In the genomic region with DNA sequence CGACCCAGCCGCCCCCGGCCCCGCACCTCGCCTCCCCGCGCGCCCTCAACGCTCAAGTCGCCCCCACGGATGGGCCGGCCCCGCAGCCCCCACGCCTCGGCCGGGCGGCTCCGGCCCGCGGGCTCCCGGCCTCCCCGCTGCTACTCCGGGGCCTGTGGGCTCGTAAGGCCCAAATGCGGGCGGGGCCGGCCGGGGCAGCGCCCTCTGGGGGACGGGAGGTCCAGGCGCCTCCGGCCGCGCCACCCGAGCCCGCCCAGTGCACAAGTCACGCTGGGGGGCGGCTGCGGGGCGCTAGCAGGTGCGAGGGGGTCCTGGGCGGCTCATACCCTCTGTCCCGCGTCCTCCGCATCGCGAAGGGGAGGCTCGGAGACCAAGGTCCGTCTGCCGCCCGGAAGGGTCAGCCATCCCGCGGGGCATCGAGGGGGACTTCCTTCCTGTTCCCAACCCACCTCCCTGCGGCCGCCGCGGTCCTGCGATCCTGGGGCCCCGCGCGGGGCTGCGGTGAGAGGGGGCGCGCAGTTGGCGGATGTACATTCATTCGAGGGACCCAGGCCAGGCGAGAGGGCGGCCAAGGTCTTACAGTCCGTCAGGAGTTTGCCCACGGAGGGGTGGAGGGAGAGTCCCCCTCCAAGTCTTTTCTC, we compare ENCODE assay signal across 8 cellular contexts. TPM values are rescaled to one million over a fixed set of nuclear protein-coding genes. Genes with fewer than 3 reads are reported as not detected.
A peak's percentile ranks its signal among the peaks of the same experiment; 100 is the strongest.
DNase-seq lines count a peak whose midpoint lies in the region; ATAC-seq and TF ChIP-seq lines count a peak whose summit lies in the region.

A gene with protein sequence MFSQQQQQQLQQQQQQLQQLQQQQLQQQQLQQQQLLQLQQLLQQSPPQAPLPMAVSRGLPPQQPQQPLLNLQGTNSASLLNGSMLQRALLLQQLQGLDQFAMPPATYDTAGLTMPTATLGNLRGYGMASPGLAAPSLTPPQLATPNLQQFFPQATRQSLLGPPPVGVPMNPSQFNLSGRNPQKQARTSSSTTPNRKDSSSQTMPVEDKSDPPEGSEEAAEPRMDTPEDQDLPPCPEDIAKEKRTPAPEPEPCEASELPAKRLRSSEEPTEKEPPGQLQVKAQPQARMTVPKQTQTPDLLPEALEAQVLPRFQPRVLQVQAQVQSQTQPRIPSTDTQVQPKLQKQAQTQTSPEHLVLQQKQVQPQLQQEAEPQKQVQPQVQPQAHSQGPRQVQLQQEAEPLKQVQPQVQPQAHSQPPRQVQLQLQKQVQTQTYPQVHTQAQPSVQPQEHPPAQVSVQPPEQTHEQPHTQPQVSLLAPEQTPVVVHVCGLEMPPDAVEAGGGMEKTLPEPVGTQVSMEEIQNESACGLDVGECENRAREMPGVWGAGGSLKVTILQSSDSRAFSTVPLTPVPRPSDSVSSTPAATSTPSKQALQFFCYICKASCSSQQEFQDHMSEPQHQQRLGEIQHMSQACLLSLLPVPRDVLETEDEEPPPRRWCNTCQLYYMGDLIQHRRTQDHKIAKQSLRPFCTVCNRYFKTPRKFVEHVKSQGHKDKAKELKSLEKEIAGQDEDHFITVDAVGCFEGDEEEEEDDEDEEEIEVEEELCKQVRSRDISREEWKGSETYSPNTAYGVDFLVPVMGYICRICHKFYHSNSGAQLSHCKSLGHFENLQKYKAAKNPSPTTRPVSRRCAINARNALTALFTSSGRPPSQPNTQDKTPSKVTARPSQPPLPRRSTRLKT (minus strand): TSS at position 167 of the 641 bp plus-strand sequence. CDS start 715 bp downstream, outside the sequence.

- peak; percentile 75 for ATAC-seq in GM21717 (IDR thresholded peaks at IDR 0.05; ENCODE audit: unreplicated experiment)

- peak within 1 kb of the TSS; percentile 37 to 93 (median 64) for H3K4me3 ChIP-seq in adrenal gland
- H3K4me3 ChIP-seq in left ventricle myocardium inferior = peak within 1 kb of the TSS; percentile 80
- H3K4me3 ChIP-seq in vagina = peak within 1 kb of the TSS; percentile 80 to 82

- H3K9me3 ChIP-seq in adrenal gland (replicated peaks in 1 of 3) (no peaks in the 10 kb centered on the region), left ventricle myocardium inferior (replicated peaks) (no peaks in the 10 kb centered on the region), vagina (no peaks in the 10 kb centered on the region)

- peak; percentile 93 for TF ChIP-seq CTCF in LNCAP (IDR thresholded peaks at IDR 0.05)
- peak; percentile 21 to 82 (median 64) for TF ChIP-seq CTCF in adrenal gland (IDR thresholded peaks at IDR 0.05)
- TF ChIP-seq CTCF in left ventricle myocardium inferior (IDR thresholded peaks at IDR 0.05; ENCODE audit: borderline replicate concordance) = peak; percentile 92
- TF ChIP-seq CTCF in vagina (IDR thresholded peaks at IDR 0.05) = peak; percentile 43 to 73 (median 62)

- DNase-seq in EH (ENCODE audit: low read depth) (peak; percentile 77), T-helper 1 cell (peak; percentile 46 to 78 (median 58)), adrenal gland (peak; percentile 75 to 84 (median 80)), left ventricle myocardium inferior (peak; percentile 83), putamen (ENCODE audit: low spot score) (peak; percentile 77), vagina (ENCODE audit: extremely low spot score in 2 of 2) (no peak)

- H3K4me1 ChIP-seq in adrenal gland (replicated peaks in 1 of 2) (peaks cover 13 to 20% of the 10 kb centered on the region in 2 donors), left ventricle myocardium inferior (peaks cover 33% of the 10 kb centered on the region), vagina (peaks cover 36% of the 10 kb centered on the region)

- peak within 1 kb of the TSS; percentile 47 to 95 (median 81) for H3K27ac ChIP-seq in adrenal gland
- peak within 1 kb of the TSS; percentile 89 for H3K27ac ChIP-seq in left ventricle myocardium inferior (replicated peaks)
- H3K27ac ChIP-seq in vagina = peak within 1 kb of the TSS; percentile 93

- TF ChIP-seq POLR2A in adrenal gland (IDR thresholded peaks at IDR 0.05) (peak; percentile 55 to 69), vagina (IDR thresholded peaks at IDR 0.05) (peak in 1 of 2 donors; percentile 9)

- no peaks in the 10 kb centered on the region for H3K27me3 ChIP-seq in adrenal gland
- H3K27me3 ChIP-seq in left ventricle myocardium inferior (ENCODE audit: low read depth) = no peaks in the 10 kb centered on the region
- H3K27me3 ChIP-seq in vagina = no peaks in the 10 kb centered on the region

- 0 to 1% (median 0%) methylated on average over 9 to 71 of the region's 71 CpGs for WGBS in adrenal gland, 4 donors

- intact Hi-C loops in adrenal gland (cut with DNase I) = no loop called here
- intact Hi-C loops in left ventricle myocardium inferior (cut with micrococcal nuclease) = no loop called here
- intact Hi-C loops in vagina (cut with DNase I) = no loop called here

- H3K36me3 ChIP-seq in adrenal gland (replicated peaks in 1 of 2) (peaks cover 0 to 28% of the 10 kb centered on the region in 2 donors), left ventricle myocardium inferior (peaks cover 29% of the 10 kb centered on the region), vagina (peaks cover 0 to 11% of the 10 kb centered on the region in 2 donors)

RNA-seq across cellular contexts. Expression of the gene that starts here (rescaled TPM):
- total RNA-seq in adrenal gland (100 to 1,000 TPM in 3 of 8 donors, 10 to 100 TPM in 5; 49.5 to 142 (median 88.2) TPM), left ventricle myocardium inferior (74.9 TPM), vagina (101 TPM)
- polyA plus RNA-seq in adrenal gland = 100 to 1,000 TPM in 1 of 3 donors, 10 to 100 TPM in 2; 63.0 to 134 (median 65.2) TPM

Comparison
In these comparisons a context has a peak if more than half of its experiments do, and no peak if none do; other contexts are left out.
1. DNase-seq: peak in EH (single experiment), T-helper 1 cell (5 of 5), adrenal gland (7 of 7), left ventricle myocardium inferior (single experiment) and putamen (single experiment); none in vagina (0 of 2).
2. Peak in every context shown above with its lines, with median percentiles within 50 percentile points of each other: CTCF ChIP-seq, H3K27ac ChIP-seq and H3K4me3 ChIP-seq.